22 cellular contexts compared by ENCODE assay signal in genomic region chr1:173470608-173471007, GRCh38.
"Had no signal": no experiment of that assay in that cellular context is flagged by ENCODE, and none has a peak within 500 bp of the region (broad histone marks: within the 10 kb centered on the region; RNA-seq: fewer than 3 reads in every experiment).

No MANE protein-coding gene starts in this region.

- H3K27ac ChIP-seq: SJSA1, SK-N-MC had no signal

- H3K27me3 ChIP-seq: MG63, SJSA1 had no signal

- DNase-seq: Karpas-422, KG1, MG63, NCI-H1092, NCI-H1105 treated with DMSO at 0.1 percent for 48 hours, NCI-H1417 treated with DMSO at 0.1 percent for 48 hours, NCI-H146, NCI-H1694 treated with DMSO at 0.1 percent for 48 hours, NCI-H1930, NCI-H2081, NCI-H2107, NCI-H2227 treated with DMSO at 0.1 percent for 48 hours, NCI-H524, NCI-H69, NCI-H774, Right ventricle myocardium superior, RPMI8226, SIG-M5, SW 1271 had no signal

- FAIRE-seq: RCC 7860 had no signal

- H3K4me3 ChIP-seq: MG63, SJSA1, SK-N-MC had no signal

- H3K36me3 ChIP-seq: MG63 had no signal
